In the genomic region with DNA sequence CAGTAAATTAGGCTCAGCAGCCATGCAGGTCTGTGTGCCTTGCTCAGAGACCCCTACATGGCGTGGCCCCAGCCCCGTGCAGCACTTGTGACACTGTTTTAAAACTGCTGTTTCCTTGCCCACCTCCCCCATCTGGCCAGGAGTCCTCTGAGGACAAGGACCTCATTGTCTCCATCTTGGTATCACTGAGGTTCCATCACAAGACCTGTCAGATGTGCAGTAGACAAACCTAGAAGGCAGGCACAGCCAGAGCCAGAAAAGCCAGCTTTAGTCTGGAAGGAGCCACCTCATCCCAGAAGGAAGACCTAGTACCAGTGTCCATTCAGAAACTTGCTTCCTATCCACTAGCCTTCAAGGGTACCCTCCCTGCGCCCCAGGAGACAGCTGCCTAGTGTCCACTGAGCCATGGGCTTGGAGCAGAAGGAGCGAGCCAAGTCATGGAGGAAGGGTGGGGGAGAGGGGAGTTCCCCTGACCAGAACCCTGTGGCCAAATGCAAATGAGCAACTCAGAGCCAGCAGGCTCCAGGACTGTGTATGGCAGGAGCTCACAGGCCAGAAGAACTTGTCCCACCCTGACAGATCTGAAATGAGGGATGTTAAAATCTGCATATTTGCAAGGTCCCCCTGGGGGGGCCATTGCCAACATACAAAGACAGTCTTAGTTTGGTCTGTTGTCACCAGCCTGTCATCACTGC, we compare ENCODE assay signal across 1 cellular context.
TF ChIP-seq lines count a peak whose summit lies in the region.

No MANE protein-coding gene starts in this region.

TF ChIP-seq in H1, 55 proteins besides CTCF, POLR2A, EP300 and RAD21 (continued from another document):
- TF ChIP-seq, protein P1, sequence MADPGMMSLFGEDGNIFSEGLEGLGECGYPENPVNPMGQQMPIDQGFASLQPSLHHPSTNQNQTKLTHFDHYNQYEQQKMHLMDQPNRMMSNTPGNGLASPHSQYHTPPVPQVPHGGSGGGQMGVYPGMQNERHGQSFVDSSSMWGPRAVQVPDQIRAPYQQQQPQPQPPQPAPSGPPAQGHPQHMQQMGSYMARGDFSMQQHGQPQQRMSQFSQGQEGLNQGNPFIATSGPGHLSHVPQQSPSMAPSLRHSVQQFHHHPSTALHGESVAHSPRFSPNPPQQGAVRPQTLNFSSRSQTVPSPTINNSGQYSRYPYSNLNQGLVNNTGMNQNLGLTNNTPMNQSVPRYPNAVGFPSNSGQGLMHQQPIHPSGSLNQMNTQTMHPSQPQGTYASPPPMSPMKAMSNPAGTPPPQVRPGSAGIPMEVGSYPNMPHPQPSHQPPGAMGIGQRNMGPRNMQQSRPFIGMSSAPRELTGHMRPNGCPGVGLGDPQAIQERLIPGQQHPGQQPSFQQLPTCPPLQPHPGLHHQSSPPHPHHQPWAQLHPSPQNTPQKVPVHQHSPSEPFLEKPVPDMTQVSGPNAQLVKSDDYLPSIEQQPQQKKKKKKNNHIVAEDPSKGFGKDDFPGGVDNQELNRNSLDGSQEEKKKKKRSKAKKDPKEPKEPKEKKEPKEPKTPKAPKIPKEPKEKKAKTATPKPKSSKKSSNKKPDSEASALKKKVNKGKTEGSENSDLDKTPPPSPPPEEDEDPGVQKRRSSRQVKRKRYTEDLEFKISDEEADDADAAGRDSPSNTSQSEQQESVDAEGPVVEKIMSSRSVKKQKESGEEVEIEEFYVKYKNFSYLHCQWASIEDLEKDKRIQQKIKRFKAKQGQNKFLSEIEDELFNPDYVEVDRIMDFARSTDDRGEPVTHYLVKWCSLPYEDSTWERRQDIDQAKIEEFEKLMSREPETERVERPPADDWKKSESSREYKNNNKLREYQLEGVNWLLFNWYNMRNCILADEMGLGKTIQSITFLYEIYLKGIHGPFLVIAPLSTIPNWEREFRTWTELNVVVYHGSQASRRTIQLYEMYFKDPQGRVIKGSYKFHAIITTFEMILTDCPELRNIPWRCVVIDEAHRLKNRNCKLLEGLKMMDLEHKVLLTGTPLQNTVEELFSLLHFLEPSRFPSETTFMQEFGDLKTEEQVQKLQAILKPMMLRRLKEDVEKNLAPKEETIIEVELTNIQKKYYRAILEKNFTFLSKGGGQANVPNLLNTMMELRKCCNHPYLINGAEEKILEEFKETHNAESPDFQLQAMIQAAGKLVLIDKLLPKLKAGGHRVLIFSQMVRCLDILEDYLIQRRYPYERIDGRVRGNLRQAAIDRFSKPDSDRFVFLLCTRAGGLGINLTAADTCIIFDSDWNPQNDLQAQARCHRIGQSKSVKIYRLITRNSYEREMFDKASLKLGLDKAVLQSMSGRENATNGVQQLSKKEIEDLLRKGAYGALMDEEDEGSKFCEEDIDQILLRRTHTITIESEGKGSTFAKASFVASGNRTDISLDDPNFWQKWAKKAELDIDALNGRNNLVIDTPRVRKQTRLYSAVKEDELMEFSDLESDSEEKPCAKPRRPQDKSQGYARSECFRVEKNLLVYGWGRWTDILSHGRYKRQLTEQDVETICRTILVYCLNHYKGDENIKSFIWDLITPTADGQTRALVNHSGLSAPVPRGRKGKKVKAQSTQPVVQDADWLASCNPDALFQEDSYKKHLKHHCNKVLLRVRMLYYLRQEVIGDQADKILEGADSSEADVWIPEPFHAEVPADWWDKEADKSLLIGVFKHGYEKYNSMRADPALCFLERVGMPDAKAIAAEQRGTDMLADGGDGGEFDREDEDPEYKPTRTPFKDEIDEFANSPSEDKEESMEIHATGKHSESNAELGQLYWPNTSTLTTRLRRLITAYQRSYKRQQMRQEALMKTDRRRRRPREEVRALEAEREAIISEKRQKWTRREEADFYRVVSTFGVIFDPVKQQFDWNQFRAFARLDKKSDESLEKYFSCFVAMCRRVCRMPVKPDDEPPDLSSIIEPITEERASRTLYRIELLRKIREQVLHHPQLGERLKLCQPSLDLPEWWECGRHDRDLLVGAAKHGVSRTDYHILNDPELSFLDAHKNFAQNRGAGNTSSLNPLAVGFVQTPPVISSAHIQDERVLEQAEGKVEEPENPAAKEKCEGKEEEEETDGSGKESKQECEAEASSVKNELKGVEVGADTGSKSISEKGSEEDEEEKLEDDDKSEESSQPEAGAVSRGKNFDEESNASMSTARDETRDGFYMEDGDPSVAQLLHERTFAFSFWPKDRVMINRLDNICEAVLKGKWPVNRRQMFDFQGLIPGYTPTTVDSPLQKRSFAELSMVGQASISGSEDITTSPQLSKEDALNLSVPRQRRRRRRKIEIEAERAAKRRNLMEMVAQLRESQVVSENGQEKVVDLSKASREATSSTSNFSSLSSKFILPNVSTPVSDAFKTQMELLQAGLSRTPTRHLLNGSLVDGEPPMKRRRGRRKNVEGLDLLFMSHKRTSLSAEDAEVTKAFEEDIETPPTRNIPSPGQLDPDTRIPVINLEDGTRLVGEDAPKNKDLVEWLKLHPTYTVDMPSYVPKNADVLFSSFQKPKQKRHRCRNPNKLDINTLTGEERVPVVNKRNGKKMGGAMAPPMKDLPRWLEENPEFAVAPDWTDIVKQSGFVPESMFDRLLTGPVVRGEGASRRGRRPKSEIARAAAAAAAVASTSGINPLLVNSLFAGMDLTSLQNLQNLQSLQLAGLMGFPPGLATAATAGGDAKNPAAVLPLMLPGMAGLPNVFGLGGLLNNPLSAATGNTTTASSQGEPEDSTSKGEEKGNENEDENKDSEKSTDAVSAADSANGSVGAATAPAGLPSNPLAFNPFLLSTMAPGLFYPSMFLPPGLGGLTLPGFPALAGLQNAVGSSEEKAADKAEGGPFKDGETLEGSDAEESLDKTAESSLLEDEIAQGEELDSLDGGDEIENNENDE (IDR thresholded peaks at IDR 0.05; ENCODE audit: insufficient replicate concordance, low read length): no peak
- TF ChIP-seq, protein P2, sequence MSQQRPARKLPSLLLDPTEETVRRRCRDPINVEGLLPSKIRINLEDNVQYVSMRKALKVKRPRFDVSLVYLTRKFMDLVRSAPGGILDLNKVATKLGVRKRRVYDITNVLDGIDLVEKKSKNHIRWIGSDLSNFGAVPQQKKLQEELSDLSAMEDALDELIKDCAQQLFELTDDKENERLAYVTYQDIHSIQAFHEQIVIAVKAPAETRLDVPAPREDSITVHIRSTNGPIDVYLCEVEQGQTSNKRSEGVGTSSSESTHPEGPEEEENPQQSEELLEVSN (IDR thresholded peaks at IDR 0.05): no peak
- TF ChIP-seq PHF8 (conservative IDR thresholded peaks at IDR 0.05; ENCODE audit: low read depth, low read length) (no peak), RNF2 (IDR thresholded peaks at IDR 0.05; ENCODE audit: borderline replicate concordance, low read depth, low read length, missing control alignments, poor library complexity, severe bottlenecking) (no peak), TBP (IDR thresholded peaks at IDR 0.05; ENCODE audit: low read depth, low read length) (no peak), SIN3A (conservative IDR thresholded peaks at IDR 0.05 in 1 of 2, IDR thresholded peaks at IDR 0.05 in 1 of 2; ENCODE audit: low read depth in 1 of 2, low read length in 2 of 2) (no peak), FOSL1 (IDR thresholded peaks at IDR 0.05; ENCODE audit: insufficient read depth, low read depth, low read length) (no peak), NRF1 (IDR thresholded peaks at IDR 0.05; ENCODE audit: low read depth, low read length) (no peak), GTF2F1 (IDR thresholded peaks at IDR 0.05; ENCODE audit: borderline replicate concordance, low read depth, low read length) (no peak)
